28 cellular contexts compared by ENCODE assay signal in the genomic region with DNA sequence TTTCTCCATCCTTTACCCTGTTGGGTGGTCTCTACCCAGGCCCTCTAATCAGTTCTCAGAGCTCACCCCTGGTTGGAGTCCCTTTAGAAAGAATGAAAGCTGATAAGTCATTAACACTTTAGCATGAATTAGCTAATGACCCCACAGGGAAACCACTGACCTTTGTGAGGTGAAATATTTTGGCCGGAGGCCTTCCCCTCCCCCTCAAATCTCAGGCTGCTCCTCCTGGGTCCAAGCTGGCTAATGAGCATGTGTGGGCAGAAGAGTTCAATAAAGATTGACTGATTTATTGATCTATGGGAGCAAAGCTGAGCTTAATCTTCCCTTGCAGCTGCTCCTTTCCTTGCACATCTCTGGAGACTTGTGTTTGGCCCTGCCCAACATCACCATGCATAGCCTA.
"Had no signal": no experiment of that assay in that cellular context is flagged by ENCODE, and none has a peak within 500 bp of the region (broad histone marks: within the 10 kb centered on the region; RNA-seq: fewer than 3 reads in every experiment).

No MANE protein-coding gene starts in this region.

- DNase-seq: naive B cell; naive thymus-derived CD8-positive, alpha-beta T cell; nephron progenitor cell; occipital lobe; pancreas; right cardiac atrium; right lobe of liver; sigmoid colon; small intestine; stimulated activated CD4-positive, alpha-beta T cell treated with anti-CD3 and anti-CD28 coated beads, Interleukin-1b, Interleukin-23, amount 100 ng/mL, for 48 hours; stimulated activated CD4-positive, alpha-beta T cell treated with anti-CD3 and anti-CD28 coated beads, Interleukin-4, amount 100 ng/mL, for 1 hour; stimulated activated CD4-positive, alpha-beta T cell treated with anti-CD3 and anti-CD28 coated beads, Interleukin-4, amount 100 ng/mL, for 4 hours; stimulated activated CD8-positive, alpha-beta memory T cell treated with anti-CD3 and anti-CD28 coated beads, Interleukin-4, amount 100 ng/mL, for 48 hours; stimulated activated naive CD4-positive, alpha-beta T cell; stimulated activated naive CD8-positive, alpha-beta T cell treated with anti-CD3 and anti-CD28 coated beads, Interleukin-15, amount 100 ng/mL, for 72 hours; stimulated activated naive CD8-positive, alpha-beta T cell treated with anti-CD3 and anti-CD28 coated beads, Interleukin-15, Interleukin-2, amounts not matched to agents 100 U/mL and 50 U/mL, for 24 hours; substantia nigra; testis; tibial artery; transverse colon; upper lobe of right lung; uterus had no signal

- H3K4me1 Mint-ChIP-seq: naive B cell; naive thymus-derived CD8-positive, alpha-beta T cell; neural progenitor cell; stimulated activated memory B cell treated with anti-CD40 and anti-IgM and Interleukin-4, amounts not matched to agents 10 μg/mL and 1 μg/mL and 100 μg/mL, for 72 hours; stimulated activated naive CD8-positive, alpha-beta T cell treated with anti-CD3 and anti-CD28 coated beads, Interleukin-15, amount 100 ng/mL, for 72 hours had no signal

- H3K4me3 Mint-ChIP-seq: naive B cell; naive thymus-derived CD8-positive, alpha-beta T cell; natural killer cell treated with Interleukin-12 subunit alpha and Interleukin-12 subunit beta and Interleukin-15 and Interleukin-18, amount 100 ng/mL, for 72 hours; nephron progenitor cell; neural progenitor cell; stimulated activated memory B cell treated with anti-CD40 and anti-IgM and Interleukin-4, amounts not matched to agents 10 μg/mL and 1 μg/mL and 100 μg/mL, for 72 hours; stimulated activated naive CD8-positive, alpha-beta T cell treated with anti-CD3 and anti-CD28 coated beads, Interleukin-15, amount 100 ng/mL, for 72 hours; type B pancreatic cell had no signal

- ATAC-seq: naive thymus-derived CD8-positive, alpha-beta T cell; natural killer cell treated with Interleukin-12 subunit alpha and Interleukin-12 subunit beta and Interleukin-15 and Interleukin-18, amount 100 ng/mL, for 72 hours; pancreas; right cardiac atrium; right lobe of liver; stimulated activated memory B cell treated with anti-CD40 and anti-IgM and Interleukin-4, amounts not matched to agents 10 μg/mL and 1 μg/mL and 100 μg/mL, for 72 hours; stimulated activated naive CD8-positive, alpha-beta T cell treated with anti-CD3 and anti-CD28 coated beads, Interleukin-15, amount 100 ng/mL, for 72 hours; stimulated activated naive CD8-positive, alpha-beta T cell treated with anti-CD3 and anti-CD28 coated beads, Interleukin-15, Interleukin-2, amounts not matched to agents 100 U/mL and 50 U/mL, for 24 hours; upper lobe of right lung had no signal

- H3K27ac Mint-ChIP-seq: naive B cell; naive thymus-derived CD8-positive, alpha-beta T cell; natural killer cell treated with Interleukin-12 subunit alpha and Interleukin-12 subunit beta and Interleukin-15 and Interleukin-18, amount 100 ng/mL, for 72 hours; nephron progenitor cell; neural progenitor cell; stimulated activated memory B cell treated with anti-CD40 and anti-IgM and Interleukin-4, amounts not matched to agents 10 μg/mL and 1 μg/mL and 100 μg/mL, for 72 hours; stimulated activated naive CD8-positive, alpha-beta T cell treated with anti-CD3 and anti-CD28 coated beads, Interleukin-15, amount 100 ng/mL, for 72 hours; type B pancreatic cell had no signal

- H3K27me3 ChIP-seq: neural progenitor cell, pancreas, right lobe of liver, sigmoid colon, suprapubic skin, testis, transverse colon, upper lobe of right lung, uterus had no signal

- H3K9me3 Mint-ChIP-seq: nephron progenitor cell; neural progenitor cell; stimulated activated memory B cell treated with anti-CD40 and anti-IgM and Interleukin-4, amounts not matched to agents 10 μg/mL and 1 μg/mL and 100 μg/mL, for 72 hours; stimulated activated naive CD8-positive, alpha-beta T cell treated with anti-CD3 and anti-CD28 coated beads, Interleukin-15, amount 100 ng/mL, for 72 hours; type B pancreatic cell had no signal

- H3K27me3 Mint-ChIP-seq: natural killer cell treated with Interleukin-12 subunit alpha and Interleukin-12 subunit beta and Interleukin-15 and Interleukin-18, amount 100 ng/mL, for 72 hours; stimulated activated memory B cell treated with anti-CD40 and anti-IgM and Interleukin-4, amounts not matched to agents 10 μg/mL and 1 μg/mL and 100 μg/mL, for 72 hours had no signal

- FAIRE-seq: pancreas, small intestine had no signal

- H3K4me3 ChIP-seq: neural progenitor cell, pancreas, prostate gland, right lobe of liver, sigmoid colon, suprapubic skin, testis, tibial artery, transverse colon, upper lobe of right lung, uterus had no signal

- H3K9me3 ChIP-seq: pancreas, prostate gland, right lobe of liver, sigmoid colon, suprapubic skin, testis, tibial artery, transverse colon, upper lobe of right lung, uterus had no signal

- H3K27ac ChIP-seq: neural progenitor cell, pancreas, prostate gland, right lobe of liver, sigmoid colon, suprapubic skin, testis, tibial artery, transverse colon, upper lobe of right lung, uterus had no signal

- H3K36me3 ChIP-seq: neural progenitor cell, pancreas, prostate gland, right lobe of liver, sigmoid colon, suprapubic skin, tibial artery, transverse colon, upper lobe of right lung, uterus had no signal

- H3K36me3 Mint-ChIP-seq: naive B cell; naive thymus-derived CD8-positive, alpha-beta T cell; natural killer cell treated with Interleukin-12 subunit alpha and Interleukin-12 subunit beta and Interleukin-15 and Interleukin-18, amount 100 ng/mL, for 72 hours; neural progenitor cell; stimulated activated memory B cell treated with anti-CD40 and anti-IgM and Interleukin-4, amounts not matched to agents 10 μg/mL and 1 μg/mL and 100 μg/mL, for 72 hours; type B pancreatic cell had no signal
